Comparison of ENCODE assay signal across 16 cellular contexts in genomic region chr16:81677375-81677737, GRCh38.
"Had no signal": no experiment of that assay in that cellular context is flagged by ENCODE, and none has a peak within 500 bp of the region (broad histone marks: within the 10 kb centered on the region; RNA-seq: fewer than 3 reads in every experiment).

No MANE protein-coding gene starts in this region.

- H3K4me1 ChIP-seq: body of pancreas, foreskin keratinocyte, uterus had no signal

- H3K36me3 ChIP-seq: ovary, uterus, WERI-Rb-1 had no signal

- H3K27me3 ChIP-seq: body of pancreas, foreskin keratinocyte, ovary, uterus had no signal

- H3K27ac Mint-ChIP-seq: activated naive CD8-positive, alpha-beta T cell; T-helper 1 cell treated with Interleukin-12 subunit alpha and Interleukin-12 subunit beta and Interleukin-4 antibody, amounts not matched to agents 30 μg/mL and 1 μg/mL, for 36 hours had no signal

- DNase-seq: activated effector memory CD4-positive, alpha-beta T cell treated with anti-CD3 and anti-CD28 coated beads, Interleukin-2, amount 50 U/mL, for 16 hours; amniotic stem cell; body of pancreas; central memory CD4-positive, alpha-beta T cell; cortex of kidney; effector CD4-positive, alpha-beta T cell; foreskin keratinocyte; kidney glomerular epithelial cell; left ventricle myocardium superior; mesenchymal stem cell; ovary; uterus; WERI-Rb-1 had no signal

- ATAC-seq: body of pancreas, foreskin keratinocyte, left ventricle myocardium superior, sciatic nerve had no signal

- H3K27ac ChIP-seq: body of pancreas, foreskin keratinocyte, uterus, WERI-Rb-1 had no signal

- H3K4me3 Mint-ChIP-seq: activated naive CD8-positive, alpha-beta T cell; T-helper 1 cell treated with Interleukin-12 subunit alpha and Interleukin-12 subunit beta and Interleukin-4 antibody, amounts not matched to agents 30 μg/mL and 1 μg/mL, for 36 hours had no signal

- H3K4me3 ChIP-seq: body of pancreas, ovary, uterus had no signal

- H3K27me3 Mint-ChIP-seq: activated naive CD8-positive, alpha-beta T cell had no signal

- H3K9me3 ChIP-seq: body of pancreas, ovary, uterus had no signal

- H3K9me3 Mint-ChIP-seq: T-helper 1 cell treated with Interleukin-12 subunit alpha and Interleukin-12 subunit beta and Interleukin-4 antibody, amounts not matched to agents 30 μg/mL and 1 μg/mL, for 36 hours had no signal
